Comparison of ENCODE assay signal across 8 cellular contexts in the genomic region with DNA sequence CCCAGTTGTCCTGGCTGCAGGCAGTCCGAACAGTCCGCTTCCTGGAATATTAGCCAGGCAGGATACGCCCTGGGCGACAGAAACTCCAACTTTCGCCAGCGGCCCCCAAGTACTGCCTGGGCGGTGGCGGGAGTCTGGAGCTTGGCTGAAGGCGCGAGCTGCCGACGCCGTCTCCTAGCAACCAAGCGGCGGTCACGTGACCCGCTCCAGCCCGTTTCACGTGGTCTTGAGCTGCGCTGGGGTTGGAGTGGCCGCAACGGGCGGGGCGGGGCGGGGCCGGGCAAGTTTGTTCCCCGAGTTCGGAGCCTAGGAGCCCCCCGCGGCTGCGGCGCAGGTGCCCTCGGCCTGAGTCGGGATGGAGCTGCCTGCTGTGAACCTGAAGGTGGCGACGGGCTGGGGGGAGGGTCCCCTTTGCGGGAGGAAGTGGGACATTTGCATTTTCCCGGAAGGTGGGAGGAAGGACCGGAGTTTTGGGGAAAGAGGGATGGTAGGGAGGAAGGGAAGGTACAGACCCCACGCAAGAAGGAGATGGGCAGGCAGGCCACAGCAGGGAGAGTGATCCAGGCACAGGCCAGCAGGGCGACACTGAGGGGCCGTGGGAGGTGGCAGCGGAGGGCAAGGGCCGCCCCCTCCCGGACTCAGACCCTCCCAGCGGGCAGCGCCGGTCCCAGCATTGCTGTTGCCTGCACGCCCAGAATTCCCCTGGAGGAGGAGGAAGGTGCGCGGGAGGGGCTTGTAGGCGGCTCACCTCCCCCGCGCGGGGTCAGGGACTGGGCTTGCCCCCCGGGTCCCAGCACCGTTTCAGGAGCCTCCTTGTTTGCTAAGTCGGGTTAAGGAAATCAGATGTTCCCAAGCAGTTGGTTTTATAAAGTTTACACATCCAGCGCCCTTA.
DNase-seq lines count a peak whose midpoint lies in the region; ATAC-seq, FAIRE-seq and TF ChIP-seq lines count a peak whose summit lies in the region.

A gene with protein sequence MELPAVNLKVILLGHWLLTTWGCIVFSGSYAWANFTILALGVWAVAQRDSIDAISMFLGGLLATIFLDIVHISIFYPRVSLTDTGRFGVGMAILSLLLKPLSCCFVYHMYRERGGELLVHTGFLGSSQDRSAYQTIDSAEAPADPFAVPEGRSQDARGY (plus strand): TSS at position 283 of the 892 bp plus-strand sequence. CDS start 73 bp downstream, at position 356.

- peak; percentile 37 for FAIRE-seq in G401.6 (lab: Jason Lieb, UNC)

- TF ChIP-seq CTCF in retinal pigment epithelial cell (conservative IDR thresholded peaks at IDR 0.05; ENCODE audit: low read depth, low read length): peak; percentile 20

- peak; percentile 16 for DNase-seq in NCI-H2029 treated with DMSO at 0.1 percent for 48 hours (lab: John Stamatoyannopoulos, UW)
- DNase-seq in T1000 (lab: John Stamatoyannopoulos, UW): peak; percentile 88
- DNase-seq in astrocyte of the hippocampus (ENCODE audit: low read depth, low spot score): peak; percentile 96
- DNase-seq in hippocampal formation (lab: John Stamatoyannopoulos, UW): peak; percentile 89 to 93
- DNase-seq in retinal pigment epithelial cell (ENCODE audit: low read depth): peak; percentile 48
- no peak for DNase-seq in cortex of kidney (lab: John Stamatoyannopoulos, UW)

- peak within 1 kb of the TSS; percentile 98 for H3K4me3 ChIP-seq in retinal pigment epithelial cell (ENCODE audit: low read length)

- ATAC-seq in HG02623 (IDR thresholded peaks at IDR 0.05; ENCODE audit: unreplicated experiment): peak; percentile 54
